In the genomic region with DNA sequence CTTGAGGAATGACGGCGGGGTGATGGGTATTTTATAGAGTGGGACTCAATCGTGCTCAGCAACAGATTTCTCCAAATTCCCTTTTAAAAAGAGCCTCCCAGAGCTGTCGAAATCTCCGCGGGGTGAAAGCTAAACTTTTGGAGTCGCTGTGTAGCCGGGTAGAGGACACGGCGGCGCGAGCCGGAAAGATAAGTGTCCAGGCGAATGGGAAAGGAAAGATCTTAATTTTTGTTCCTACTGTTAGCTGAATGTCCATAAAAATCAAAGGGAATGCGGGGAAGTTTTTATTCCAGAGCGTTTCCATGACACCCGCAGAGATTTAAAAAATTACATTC, we compare ENCODE assay signal across 1 cellular context.
TF ChIP-seq lines count a peak whose summit lies in the region.

No MANE protein-coding gene starts in this region.

TF ChIP-seq in WTC11, 78 proteins besides CTCF, POLR2A, EP300 and RAD21 (continued from another document):
- TF ChIP-seq, protein P1, sequence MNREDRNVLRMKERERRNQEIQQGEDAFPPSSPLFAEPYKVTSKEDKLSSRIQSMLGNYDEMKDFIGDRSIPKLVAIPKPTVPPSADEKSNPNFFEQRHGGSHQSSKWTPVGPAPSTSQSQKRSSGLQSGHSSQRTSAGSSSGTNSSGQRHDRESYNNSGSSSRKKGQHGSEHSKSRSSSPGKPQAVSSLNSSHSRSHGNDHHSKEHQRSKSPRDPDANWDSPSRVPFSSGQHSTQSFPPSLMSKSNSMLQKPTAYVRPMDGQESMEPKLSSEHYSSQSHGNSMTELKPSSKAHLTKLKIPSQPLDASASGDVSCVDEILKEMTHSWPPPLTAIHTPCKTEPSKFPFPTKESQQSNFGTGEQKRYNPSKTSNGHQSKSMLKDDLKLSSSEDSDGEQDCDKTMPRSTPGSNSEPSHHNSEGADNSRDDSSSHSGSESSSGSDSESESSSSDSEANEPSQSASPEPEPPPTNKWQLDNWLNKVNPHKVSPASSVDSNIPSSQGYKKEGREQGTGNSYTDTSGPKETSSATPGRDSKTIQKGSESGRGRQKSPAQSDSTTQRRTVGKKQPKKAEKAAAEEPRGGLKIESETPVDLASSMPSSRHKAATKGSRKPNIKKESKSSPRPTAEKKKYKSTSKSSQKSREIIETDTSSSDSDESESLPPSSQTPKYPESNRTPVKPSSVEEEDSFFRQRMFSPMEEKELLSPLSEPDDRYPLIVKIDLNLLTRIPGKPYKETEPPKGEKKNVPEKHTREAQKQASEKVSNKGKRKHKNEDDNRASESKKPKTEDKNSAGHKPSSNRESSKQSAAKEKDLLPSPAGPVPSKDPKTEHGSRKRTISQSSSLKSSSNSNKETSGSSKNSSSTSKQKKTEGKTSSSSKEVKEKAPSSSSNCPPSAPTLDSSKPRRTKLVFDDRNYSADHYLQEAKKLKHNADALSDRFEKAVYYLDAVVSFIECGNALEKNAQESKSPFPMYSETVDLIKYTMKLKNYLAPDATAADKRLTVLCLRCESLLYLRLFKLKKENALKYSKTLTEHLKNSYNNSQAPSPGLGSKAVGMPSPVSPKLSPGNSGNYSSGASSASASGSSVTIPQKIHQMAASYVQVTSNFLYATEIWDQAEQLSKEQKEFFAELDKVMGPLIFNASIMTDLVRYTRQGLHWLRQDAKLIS (CRISPR knock-in tag; IDR thresholded peaks at IDR 0.05; ENCODE audit: borderline replicate concordance), result no peak
- no peak for TF ChIP-seq RORB (CRISPR knock-in tag; IDR thresholded peaks at IDR 0.05)
- TF ChIP-seq, protein P2, sequence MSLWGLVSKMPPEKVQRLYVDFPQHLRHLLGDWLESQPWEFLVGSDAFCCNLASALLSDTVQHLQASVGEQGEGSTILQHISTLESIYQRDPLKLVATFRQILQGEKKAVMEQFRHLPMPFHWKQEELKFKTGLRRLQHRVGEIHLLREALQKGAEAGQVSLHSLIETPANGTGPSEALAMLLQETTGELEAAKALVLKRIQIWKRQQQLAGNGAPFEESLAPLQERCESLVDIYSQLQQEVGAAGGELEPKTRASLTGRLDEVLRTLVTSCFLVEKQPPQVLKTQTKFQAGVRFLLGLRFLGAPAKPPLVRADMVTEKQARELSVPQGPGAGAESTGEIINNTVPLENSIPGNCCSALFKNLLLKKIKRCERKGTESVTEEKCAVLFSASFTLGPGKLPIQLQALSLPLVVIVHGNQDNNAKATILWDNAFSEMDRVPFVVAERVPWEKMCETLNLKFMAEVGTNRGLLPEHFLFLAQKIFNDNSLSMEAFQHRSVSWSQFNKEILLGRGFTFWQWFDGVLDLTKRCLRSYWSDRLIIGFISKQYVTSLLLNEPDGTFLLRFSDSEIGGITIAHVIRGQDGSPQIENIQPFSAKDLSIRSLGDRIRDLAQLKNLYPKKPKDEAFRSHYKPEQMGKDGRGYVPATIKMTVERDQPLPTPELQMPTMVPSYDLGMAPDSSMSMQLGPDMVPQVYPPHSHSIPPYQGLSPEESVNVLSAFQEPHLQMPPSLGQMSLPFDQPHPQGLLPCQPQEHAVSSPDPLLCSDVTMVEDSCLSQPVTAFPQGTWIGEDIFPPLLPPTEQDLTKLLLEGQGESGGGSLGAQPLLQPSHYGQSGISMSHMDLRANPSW (CRISPR knock-in tag; conservative IDR thresholded peaks at IDR 0.05; ENCODE audit: low read depth), result no peak
- TF ChIP-seq SMAD4 (CRISPR knock-in tag; IDR thresholded peaks at IDR 0.05), result no peak
- TF ChIP-seq, protein P3, sequence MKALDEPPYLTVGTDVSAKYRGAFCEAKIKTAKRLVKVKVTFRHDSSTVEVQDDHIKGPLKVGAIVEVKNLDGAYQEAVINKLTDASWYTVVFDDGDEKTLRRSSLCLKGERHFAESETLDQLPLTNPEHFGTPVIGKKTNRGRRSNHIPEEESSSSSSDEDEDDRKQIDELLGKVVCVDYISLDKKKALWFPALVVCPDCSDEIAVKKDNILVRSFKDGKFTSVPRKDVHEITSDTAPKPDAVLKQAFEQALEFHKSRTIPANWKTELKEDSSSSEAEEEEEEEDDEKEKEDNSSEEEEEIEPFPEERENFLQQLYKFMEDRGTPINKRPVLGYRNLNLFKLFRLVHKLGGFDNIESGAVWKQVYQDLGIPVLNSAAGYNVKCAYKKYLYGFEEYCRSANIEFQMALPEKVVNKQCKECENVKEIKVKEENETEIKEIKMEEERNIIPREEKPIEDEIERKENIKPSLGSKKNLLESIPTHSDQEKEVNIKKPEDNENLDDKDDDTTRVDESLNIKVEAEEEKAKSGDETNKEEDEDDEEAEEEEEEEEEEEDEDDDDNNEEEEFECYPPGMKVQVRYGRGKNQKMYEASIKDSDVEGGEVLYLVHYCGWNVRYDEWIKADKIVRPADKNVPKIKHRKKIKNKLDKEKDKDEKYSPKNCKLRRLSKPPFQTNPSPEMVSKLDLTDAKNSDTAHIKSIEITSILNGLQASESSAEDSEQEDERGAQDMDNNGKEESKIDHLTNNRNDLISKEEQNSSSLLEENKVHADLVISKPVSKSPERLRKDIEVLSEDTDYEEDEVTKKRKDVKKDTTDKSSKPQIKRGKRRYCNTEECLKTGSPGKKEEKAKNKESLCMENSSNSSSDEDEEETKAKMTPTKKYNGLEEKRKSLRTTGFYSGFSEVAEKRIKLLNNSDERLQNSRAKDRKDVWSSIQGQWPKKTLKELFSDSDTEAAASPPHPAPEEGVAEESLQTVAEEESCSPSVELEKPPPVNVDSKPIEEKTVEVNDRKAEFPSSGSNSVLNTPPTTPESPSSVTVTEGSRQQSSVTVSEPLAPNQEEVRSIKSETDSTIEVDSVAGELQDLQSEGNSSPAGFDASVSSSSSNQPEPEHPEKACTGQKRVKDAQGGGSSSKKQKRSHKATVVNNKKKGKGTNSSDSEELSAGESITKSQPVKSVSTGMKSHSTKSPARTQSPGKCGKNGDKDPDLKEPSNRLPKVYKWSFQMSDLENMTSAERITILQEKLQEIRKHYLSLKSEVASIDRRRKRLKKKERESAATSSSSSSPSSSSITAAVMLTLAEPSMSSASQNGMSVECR (CRISPR knock-in tag; IDR thresholded peaks at IDR 0.05; ENCODE audit: borderline replicate concordance), result no peak
- TF ChIP-seq RELA (CRISPR knock-in tag; IDR thresholded peaks at IDR 0.05; ENCODE audit: borderline replicate concordance), result no peak
- TF ChIP-seq ZNF416 (CRISPR knock-in tag; IDR thresholded peaks at IDR 0.05), result no peak
- TF ChIP-seq, protein P4, sequence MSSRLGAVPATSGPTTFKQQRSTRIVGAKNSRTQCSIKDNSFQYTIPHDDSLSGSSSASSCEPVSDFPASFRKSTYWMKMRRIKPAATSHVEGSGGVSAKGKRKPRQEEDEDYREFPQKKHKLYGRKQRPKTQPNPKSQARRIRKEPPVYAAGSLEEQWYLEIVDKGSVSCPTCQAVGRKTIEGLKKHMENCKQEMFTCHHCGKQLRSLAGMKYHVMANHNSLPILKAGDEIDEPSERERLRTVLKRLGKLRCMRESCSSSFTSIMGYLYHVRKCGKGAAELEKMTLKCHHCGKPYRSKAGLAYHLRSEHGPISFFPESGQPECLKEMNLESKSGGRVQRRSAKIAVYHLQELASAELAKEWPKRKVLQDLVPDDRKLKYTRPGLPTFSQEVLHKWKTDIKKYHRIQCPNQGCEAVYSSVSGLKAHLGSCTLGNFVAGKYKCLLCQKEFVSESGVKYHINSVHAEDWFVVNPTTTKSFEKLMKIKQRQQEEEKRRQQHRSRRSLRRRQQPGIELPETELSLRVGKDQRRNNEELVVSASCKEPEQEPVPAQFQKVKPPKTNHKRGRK (CRISPR knock-in tag; IDR thresholded peaks at IDR 0.05; ENCODE audit: borderline replicate concordance), result no peak
- TF ChIP-seq, protein P5, sequence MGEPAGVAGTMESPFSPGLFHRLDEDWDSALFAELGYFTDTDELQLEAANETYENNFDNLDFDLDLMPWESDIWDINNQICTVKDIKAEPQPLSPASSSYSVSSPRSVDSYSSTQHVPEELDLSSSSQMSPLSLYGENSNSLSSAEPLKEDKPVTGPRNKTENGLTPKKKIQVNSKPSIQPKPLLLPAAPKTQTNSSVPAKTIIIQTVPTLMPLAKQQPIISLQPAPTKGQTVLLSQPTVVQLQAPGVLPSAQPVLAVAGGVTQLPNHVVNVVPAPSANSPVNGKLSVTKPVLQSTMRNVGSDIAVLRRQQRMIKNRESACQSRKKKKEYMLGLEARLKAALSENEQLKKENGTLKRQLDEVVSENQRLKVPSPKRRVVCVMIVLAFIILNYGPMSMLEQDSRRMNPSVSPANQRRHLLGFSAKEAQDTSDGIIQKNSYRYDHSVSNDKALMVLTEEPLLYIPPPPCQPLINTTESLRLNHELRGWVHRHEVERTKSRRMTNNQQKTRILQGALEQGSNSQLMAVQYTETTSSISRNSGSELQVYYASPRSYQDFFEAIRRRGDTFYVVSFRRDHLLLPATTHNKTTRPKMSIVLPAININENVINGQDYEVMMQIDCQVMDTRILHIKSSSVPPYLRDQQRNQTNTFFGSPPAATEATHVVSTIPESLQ (CRISPR knock-in tag; IDR thresholded peaks at IDR 0.05), result no peak
- TF ChIP-seq, protein P6, sequence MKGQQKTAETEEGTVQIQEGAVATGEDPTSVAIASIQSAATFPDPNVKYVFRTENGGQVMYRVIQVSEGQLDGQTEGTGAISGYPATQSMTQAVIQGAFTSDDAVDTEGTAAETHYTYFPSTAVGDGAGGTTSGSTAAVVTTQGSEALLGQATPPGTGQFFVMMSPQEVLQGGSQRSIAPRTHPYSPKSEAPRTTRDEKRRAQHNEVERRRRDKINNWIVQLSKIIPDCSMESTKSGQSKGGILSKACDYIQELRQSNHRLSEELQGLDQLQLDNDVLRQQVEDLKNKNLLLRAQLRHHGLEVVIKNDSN (CRISPR knock-in tag; IDR thresholded peaks at IDR 0.05), result no peak
